8 cellular contexts compared by ENCODE assay signal in genomic region chr3:108914774-108915641, GRCh38. TPM values are rescaled to one million over a fixed set of nuclear protein-coding genes. Genes with fewer than 3 reads are reported as not detected.
DNase-seq lines count a peak whose midpoint lies in the region; ATAC-seq and TF ChIP-seq lines count a peak whose summit lies in the region.

No MANE protein-coding gene starts in this region.

- TF ChIP-seq POLR2A in tibial nerve (IDR thresholded peaks at IDR 0.05), result no peak

- H3K36me3 ChIP-seq in tibial nerve, result no peaks in the 10 kb centered on the region

- H3K9me3 ChIP-seq in tibial nerve, result no peaks in the 10 kb centered on the region

- ATAC-seq in GM21717 (IDR thresholded peaks at IDR 0.05; ENCODE audit: unreplicated experiment), result peak; percentile 94

- DNase-seq in EH (ENCODE audit: low read depth) (peak; percentile 64), OCI-M1 (lab: John Stamatoyannopoulos, UW) (peak; percentile 74), fibroblast of mammary gland (ENCODE audit: low read depth) (peak; percentile 69), occipital lobe (lab: John Stamatoyannopoulos, UW) (peak; percentile 10), tibial nerve (ENCODE audit: low spot score in 2 of 2) (peak in 1 of 2 donors; percentile 30)
- peak; percentile 60 for DNase-seq in activated T-cell treated with anti-CD3 and anti-CD28 coated beads, Interleukin-2, amount 50 U/mL, for 1 hour

- WGBS in tibial nerve, 2 donors, result 20 to 21% methylated on average over 6 of the region's 6 CpGs

- no peaks in the 10 kb centered on the region for H3K4me1 ChIP-seq in tibial nerve

- no peak overlapping the region for H3K27ac ChIP-seq in tibial nerve

- no peaks in the 10 kb centered on the region for H3K27me3 ChIP-seq in tibial nerve

- peak; percentile 93 for TF ChIP-seq CTCF in fibroblast of mammary gland (conservative IDR thresholded peaks at IDR 0.05; ENCODE audit: control insufficient read depth, insufficient read depth, low read depth, low read length)
- TF ChIP-seq CTCF in tibial nerve (IDR thresholded peaks at IDR 0.05), result peak; percentile 51 to 78 (median 58)

- peak; percentile 96 for TF ChIP-seq RAD21 in Ishikawa (IDR thresholded peaks at IDR 0.05; ENCODE audit: low read depth)

- H3K4me3 ChIP-seq in fibroblast of mammary gland (ENCODE audit: control insufficient read depth, low read depth, low read length), result no peak overlapping the region
- H3K4me3 ChIP-seq in tibial nerve, result no peak overlapping the region

- no peak for TF ChIP-seq EP300 in Ishikawa (IDR thresholded peaks at IDR 0.05; ENCODE audit: borderline replicate concordance)
- TF ChIP-seq EP300 in tibial nerve (IDR thresholded peaks at IDR 0.05), result no peak

TF ChIP-seq in Ishikawa, 13 proteins besides CTCF, POLR2A, EP300 and RAD21:
- TF ChIP-seq EGR1 (IDR thresholded peaks at IDR 0.05), result no peak
- TF ChIP-seq TCF12 (IDR thresholded peaks at IDR 0.05; ENCODE audit: low read depth), result no peak
- 0 out of 2 replicates have a peak, but pooled peaks have one; percentile 5 for TF ChIP-seq TEAD4 (IDR thresholded peaks at IDR 0.05)

RNA-seq across cellular contexts. Expression of gene GUCA1C, which starts 38.7 kb away (rescaled TPM):
- total RNA-seq in occipital lobe, result not detected
- not detected for total RNA-seq in tibial nerve
